2 cellular contexts compared by ENCODE assay signal in the genomic region with DNA sequence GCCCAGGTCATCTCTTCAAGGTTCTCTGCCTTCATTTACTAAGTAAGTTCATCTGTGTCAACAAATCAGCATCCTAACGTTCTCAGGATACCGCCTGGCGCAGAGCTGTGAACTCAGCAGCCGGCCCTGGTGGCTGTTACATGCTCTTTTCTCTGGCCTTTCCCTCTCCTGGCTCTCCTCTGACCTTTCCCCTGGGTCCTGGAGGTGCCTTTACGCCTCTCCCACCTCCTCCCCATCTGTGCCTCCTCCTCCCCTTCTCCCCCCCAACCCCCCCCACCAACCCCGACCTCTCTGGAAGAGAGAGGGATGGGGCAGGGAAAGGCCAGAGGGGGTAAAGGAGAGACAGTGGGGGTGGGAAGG.
TF ChIP-seq lines count a peak whose summit lies in the region.

No MANE protein-coding gene starts in this region.

TF ChIP-seq in GM23338, 12 proteins besides CTCF, POLR2A, EP300 and RAD21 (continued from another document):
- TF ChIP-seq, protein P1, sequence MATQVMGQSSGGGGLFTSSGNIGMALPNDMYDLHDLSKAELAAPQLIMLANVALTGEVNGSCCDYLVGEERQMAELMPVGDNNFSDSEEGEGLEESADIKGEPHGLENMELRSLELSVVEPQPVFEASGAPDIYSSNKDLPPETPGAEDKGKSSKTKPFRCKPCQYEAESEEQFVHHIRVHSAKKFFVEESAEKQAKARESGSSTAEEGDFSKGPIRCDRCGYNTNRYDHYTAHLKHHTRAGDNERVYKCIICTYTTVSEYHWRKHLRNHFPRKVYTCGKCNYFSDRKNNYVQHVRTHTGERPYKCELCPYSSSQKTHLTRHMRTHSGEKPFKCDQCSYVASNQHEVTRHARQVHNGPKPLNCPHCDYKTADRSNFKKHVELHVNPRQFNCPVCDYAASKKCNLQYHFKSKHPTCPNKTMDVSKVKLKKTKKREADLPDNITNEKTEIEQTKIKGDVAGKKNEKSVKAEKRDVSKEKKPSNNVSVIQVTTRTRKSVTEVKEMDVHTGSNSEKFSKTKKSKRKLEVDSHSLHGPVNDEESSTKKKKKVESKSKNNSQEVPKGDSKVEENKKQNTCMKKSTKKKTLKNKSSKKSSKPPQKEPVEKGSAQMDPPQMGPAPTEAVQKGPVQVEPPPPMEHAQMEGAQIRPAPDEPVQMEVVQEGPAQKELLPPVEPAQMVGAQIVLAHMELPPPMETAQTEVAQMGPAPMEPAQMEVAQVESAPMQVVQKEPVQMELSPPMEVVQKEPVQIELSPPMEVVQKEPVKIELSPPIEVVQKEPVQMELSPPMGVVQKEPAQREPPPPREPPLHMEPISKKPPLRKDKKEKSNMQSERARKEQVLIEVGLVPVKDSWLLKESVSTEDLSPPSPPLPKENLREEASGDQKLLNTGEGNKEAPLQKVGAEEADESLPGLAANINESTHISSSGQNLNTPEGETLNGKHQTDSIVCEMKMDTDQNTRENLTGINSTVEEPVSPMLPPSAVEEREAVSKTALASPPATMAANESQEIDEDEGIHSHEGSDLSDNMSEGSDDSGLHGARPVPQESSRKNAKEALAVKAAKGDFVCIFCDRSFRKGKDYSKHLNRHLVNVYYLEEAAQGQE (IDR thresholded peaks at IDR 0.05; ENCODE audit: unreplicated experiment): no peak
- no peak for TF ChIP-seq JUNB (IDR thresholded peaks at IDR 0.05; ENCODE audit: unreplicated experiment)
- TF ChIP-seq STAT1 (IDR thresholded peaks at IDR 0.05; ENCODE audit: unreplicated experiment): no peak
- TF ChIP-seq, protein P2, sequence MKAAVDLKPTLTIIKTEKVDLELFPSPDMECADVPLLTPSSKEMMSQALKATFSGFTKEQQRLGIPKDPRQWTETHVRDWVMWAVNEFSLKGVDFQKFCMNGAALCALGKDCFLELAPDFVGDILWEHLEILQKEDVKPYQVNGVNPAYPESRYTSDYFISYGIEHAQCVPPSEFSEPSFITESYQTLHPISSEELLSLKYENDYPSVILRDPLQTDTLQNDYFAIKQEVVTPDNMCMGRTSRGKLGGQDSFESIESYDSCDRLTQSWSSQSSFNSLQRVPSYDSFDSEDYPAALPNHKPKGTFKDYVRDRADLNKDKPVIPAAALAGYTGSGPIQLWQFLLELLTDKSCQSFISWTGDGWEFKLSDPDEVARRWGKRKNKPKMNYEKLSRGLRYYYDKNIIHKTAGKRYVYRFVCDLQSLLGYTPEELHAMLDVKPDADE (IDR thresholded peaks at IDR 0.05): no peak
- no peak for TF ChIP-seq CREB1 (CRISPR knock-in tag; IDR thresholded peaks at IDR 0.05; ENCODE audit: low read depth)
- no peak for TF ChIP-seq ZNF114 (CRISPR knock-in tag; IDR thresholded peaks at IDR 0.05)
- TF ChIP-seq, protein P3, sequence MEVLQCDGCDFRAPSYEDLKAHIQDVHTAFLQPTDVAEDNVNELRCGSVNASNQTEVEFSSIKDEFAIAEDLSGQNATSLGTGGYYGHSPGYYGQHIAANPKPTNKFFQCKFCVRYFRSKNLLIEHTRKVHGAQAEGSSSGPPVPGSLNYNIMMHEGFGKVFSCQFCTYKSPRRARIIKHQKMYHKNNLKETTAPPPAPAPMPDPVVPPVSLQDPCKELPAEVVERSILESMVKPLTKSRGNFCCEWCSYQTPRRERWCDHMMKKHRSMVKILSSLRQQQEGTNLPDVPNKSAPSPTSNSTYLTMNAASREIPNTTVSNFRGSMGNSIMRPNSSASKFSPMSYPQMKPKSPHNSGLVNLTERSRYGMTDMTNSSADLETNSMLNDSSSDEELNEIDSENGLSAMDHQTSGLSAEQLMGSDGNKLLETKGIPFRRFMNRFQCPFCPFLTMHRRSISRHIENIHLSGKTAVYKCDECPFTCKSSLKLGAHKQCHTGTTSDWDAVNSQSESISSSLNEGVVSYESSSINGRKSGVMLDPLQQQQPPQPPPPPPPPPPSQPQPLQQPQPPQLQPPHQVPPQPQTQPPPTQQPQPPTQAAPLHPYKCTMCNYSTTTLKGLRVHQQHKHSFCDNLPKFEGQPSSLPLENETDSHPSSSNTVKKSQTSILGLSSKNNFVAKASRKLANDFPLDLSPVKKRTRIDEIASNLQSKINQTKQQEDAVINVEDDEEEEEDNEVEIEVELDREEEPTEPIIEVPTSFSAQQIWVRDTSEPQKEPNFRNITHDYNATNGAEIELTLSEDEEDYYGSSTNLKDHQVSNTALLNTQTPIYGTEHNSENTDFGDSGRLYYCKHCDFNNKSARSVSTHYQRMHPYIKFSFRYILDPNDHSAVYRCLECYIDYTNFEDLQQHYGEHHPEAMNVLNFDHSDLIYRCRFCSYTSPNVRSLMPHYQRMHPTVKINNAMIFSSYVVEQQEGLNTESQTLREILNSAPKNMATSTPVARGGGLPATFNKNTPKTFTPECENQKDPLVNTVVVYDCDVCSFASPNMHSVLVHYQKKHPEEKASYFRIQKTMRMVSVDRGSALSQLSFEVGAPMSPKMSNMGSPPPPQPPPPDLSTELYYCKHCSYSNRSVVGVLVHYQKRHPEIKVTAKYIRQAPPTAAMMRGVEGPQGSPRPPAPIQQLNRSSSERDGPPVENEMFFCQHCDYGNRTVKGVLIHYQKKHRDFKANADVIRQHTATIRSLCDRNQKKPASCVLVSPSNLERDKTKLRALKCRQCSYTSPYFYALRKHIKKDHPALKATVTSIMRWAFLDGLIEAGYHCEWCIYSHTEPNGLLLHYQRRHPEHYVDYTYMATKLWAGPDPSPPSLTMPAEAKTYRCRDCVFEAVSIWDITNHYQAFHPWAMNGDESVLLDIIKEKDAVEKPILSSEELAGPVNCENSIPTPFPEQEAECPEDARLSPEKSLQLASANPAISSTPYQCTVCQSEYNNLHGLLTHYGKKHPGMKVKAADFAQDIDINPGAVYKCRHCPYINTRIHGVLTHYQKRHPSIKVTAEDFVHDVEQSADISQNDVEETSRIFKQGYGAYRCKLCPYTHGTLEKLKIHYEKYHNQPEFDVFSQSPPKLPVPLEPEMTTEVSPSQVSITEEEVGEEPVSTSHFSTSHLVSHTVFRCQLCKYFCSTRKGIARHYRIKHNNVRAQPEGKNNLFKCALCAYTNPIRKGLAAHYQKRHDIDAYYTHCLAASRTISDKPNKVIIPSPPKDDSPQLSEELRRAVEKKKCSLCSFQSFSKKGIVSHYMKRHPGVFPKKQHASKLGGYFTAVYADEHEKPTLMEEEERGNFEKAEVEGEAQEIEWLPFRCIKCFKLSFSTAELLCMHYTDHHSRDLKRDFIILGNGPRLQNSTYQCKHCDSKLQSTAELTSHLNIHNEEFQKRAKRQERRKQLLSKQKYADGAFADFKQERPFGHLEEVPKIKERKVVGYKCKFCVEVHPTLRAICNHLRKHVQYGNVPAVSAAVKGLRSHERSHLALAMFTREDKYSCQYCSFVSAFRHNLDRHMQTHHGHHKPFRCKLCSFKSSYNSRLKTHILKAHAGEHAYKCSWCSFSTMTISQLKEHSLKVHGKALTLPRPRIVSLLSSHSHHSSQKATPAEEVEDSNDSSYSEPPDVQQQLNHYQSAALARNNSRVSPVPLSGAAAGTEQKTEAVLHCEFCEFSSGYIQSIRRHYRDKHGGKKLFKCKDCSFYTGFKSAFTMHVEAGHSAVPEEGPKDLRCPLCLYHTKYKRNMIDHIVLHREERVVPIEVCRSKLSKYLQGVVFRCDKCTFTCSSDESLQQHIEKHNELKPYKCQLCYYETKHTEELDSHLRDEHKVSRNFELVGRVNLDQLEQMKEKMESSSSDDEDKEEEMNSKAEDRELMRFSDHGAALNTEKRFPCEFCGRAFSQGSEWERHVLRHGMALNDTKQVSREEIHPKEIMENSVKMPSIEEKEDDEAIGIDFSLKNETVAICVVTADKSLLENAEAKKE (CRISPR knock-in tag; IDR thresholded peaks at IDR 0.05): no peak

TF ChIP-seq in WTC11, 78 proteins besides CTCF, POLR2A, EP300 and RAD21 (continued from another document):
- TF ChIP-seq, protein P4, sequence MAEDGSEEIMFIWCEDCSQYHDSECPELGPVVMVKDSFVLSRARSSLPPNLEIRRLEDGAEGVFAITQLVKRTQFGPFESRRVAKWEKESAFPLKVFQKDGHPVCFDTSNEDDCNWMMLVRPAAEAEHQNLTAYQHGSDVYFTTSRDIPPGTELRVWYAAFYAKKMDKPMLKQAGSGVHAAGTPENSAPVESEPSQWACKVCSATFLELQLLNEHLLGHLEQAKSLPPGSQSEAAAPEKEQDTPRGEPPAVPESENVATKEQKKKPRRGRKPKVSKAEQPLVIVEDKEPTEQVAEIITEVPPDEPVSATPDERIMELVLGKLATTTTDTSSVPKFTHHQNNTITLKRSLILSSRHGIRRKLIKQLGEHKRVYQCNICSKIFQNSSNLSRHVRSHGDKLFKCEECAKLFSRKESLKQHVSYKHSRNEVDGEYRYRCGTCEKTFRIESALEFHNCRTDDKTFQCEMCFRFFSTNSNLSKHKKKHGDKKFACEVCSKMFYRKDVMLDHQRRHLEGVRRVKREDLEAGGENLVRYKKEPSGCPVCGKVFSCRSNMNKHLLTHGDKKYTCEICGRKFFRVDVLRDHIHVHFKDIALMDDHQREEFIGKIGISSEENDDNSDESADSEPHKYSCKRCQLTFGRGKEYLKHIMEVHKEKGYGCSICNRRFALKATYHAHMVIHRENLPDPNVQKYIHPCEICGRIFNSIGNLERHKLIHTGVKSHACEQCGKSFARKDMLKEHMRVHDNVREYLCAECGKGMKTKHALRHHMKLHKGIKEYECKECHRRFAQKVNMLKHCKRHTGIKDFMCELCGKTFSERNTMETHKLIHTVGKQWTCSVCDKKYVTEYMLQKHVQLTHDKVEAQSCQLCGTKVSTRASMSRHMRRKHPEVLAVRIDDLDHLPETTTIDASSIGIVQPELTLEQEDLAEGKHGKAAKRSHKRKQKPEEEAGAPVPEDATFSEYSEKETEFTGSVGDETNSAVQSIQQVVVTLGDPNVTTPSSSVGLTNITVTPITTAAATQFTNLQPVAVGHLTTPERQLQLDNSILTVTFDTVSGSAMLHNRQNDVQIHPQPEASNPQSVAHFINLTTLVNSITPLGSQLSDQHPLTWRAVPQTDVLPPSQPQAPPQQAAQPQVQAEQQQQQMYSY (CRISPR knock-in tag; IDR thresholded peaks at IDR 0.05): no peak
- TF ChIP-seq ZNF138 (CRISPR knock-in tag; conservative IDR thresholded peaks at IDR 0.05): no peak
- TF ChIP-seq, protein P5, sequence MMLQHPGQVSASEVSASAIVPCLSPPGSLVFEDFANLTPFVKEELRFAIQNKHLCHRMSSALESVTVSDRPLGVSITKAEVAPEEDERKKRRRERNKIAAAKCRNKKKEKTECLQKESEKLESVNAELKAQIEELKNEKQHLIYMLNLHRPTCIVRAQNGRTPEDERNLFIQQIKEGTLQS (CRISPR knock-in tag; conservative IDR thresholded peaks at IDR 0.05): no peak
- TF ChIP-seq, protein P6, sequence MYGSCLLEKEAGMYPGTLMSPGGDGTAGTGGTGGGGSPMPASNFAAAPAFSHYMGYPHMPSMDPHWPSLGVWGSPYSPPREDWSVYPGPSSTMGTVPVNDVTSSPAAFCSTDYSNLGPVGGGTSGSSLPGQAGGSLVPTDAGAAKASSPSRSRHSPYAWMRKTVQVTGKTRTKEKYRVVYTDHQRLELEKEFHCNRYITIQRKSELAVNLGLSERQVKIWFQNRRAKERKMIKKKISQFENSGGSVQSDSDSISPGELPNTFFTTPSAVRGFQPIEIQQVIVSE (CRISPR knock-in tag; IDR thresholded peaks at IDR 0.05; ENCODE audit: borderline replicate concordance): no peak
- no peak for TF ChIP-seq ZNF317 (CRISPR knock-in tag; IDR thresholded peaks at IDR 0.05; ENCODE audit: borderline replicate concordance, low read depth)
- TF ChIP-seq, protein P7, sequence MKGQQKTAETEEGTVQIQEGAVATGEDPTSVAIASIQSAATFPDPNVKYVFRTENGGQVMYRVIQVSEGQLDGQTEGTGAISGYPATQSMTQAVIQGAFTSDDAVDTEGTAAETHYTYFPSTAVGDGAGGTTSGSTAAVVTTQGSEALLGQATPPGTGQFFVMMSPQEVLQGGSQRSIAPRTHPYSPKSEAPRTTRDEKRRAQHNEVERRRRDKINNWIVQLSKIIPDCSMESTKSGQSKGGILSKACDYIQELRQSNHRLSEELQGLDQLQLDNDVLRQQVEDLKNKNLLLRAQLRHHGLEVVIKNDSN (CRISPR knock-in tag; IDR thresholded peaks at IDR 0.05): no peak
- TF ChIP-seq GABPB1 (CRISPR knock-in tag; IDR thresholded peaks at IDR 0.05): no peak
- no peak for TF ChIP-seq ZNF219 (CRISPR knock-in tag; IDR thresholded peaks at IDR 0.05; ENCODE audit: borderline replicate concordance)
- TF ChIP-seq FOXP1 (CRISPR knock-in tag; IDR thresholded peaks at IDR 0.05; ENCODE audit: borderline replicate concordance): no peak
- no peak for TF ChIP-seq NR2C2 (CRISPR knock-in tag; IDR thresholded peaks at IDR 0.05)
- TF ChIP-seq, protein P8, sequence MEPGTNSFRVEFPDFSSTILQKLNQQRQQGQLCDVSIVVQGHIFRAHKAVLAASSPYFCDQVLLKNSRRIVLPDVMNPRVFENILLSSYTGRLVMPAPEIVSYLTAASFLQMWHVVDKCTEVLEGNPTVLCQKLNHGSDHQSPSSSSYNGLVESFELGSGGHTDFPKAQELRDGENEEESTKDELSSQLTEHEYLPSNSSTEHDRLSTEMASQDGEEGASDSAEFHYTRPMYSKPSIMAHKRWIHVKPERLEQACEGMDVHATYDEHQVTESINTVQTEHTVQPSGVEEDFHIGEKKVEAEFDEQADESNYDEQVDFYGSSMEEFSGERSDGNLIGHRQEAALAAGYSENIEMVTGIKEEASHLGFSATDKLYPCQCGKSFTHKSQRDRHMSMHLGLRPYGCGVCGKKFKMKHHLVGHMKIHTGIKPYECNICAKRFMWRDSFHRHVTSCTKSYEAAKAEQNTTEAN (CRISPR knock-in tag; IDR thresholded peaks at IDR 0.05): no peak
- TF ChIP-seq SMAD4 (CRISPR knock-in tag; IDR thresholded peaks at IDR 0.05): no peak
- TF ChIP-seq NFATC4 (CRISPR knock-in tag; IDR thresholded peaks at IDR 0.05): no peak
